1 cellular context compared by ENCODE assay signal in the genomic region with DNA sequence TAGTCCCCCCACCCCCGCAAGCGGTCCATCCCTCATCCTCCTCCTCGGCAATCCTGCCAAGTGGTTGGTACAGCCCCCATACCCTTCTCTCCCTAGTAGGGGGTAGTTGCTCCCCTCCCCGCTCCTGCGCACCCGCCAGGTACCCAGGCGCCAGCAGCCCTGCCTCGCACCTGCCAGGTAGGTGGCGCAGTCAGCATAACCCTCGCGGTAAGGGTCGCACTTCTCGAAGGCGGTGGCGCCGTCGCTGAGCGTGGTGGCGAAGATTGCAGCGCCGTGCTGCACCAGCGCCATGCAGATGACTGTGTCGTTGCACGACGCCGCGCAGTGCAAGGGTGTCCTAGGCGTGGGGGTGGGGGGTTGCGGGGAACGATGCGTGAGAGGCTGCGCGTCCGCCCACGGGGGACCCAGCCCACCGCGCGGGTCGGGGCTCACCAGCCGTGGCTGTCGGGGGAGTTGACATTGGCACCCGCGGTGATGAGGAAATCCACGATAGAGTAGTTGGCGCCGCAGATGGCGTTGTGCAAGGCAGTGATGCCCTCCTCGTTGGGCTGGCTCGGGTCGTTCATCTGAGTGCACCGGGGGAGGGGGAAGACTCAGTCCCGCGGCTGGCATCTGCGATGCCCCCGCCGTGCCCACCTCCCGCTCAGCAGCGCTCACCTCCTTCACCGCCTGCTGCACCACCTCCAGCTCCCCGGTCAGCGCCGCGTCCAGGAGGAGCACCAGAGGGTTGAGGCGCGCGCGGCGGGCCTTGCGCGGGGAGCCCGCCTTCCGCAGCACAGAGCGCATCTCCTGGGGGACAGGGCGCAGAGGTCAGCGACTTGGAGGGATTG.
TF ChIP-seq lines count a peak whose summit lies in the region.

No MANE protein-coding gene starts in this region.

TF ChIP-seq in WTC11, 78 proteins besides CTCF, POLR2A, EP300 and RAD21 (continued from another document and continues in another):
- no peak for TF ChIP-seq ZNF416 (CRISPR knock-in tag; IDR thresholded peaks at IDR 0.05)
- TF ChIP-seq MYBL2 (CRISPR knock-in tag; IDR thresholded peaks at IDR 0.05): peak; percentile 95
- TF ChIP-seq PRRX2 (CRISPR knock-in tag; IDR thresholded peaks at IDR 0.05): no peak
- TF ChIP-seq ZNF423 (CRISPR knock-in tag; IDR thresholded peaks at IDR 0.05): no peak
- no peak for TF ChIP-seq HMGA2 (CRISPR knock-in tag; IDR thresholded peaks at IDR 0.05)
- TF ChIP-seq SMAD3 (CRISPR knock-in tag; IDR thresholded peaks at IDR 0.05; ENCODE audit: borderline replicate concordance): peak; percentile 98
- TF ChIP-seq TP53 (CRISPR knock-in tag; IDR thresholded peaks at IDR 0.05): peak; percentile 97
- TF ChIP-seq ESRRA (CRISPR knock-in tag; IDR thresholded peaks at IDR 0.05; ENCODE audit: borderline replicate concordance): peak; percentile 95
- TF ChIP-seq FOXP1 (CRISPR knock-in tag; IDR thresholded peaks at IDR 0.05; ENCODE audit: borderline replicate concordance): peak; percentile 99
- TF ChIP-seq, protein P1, sequence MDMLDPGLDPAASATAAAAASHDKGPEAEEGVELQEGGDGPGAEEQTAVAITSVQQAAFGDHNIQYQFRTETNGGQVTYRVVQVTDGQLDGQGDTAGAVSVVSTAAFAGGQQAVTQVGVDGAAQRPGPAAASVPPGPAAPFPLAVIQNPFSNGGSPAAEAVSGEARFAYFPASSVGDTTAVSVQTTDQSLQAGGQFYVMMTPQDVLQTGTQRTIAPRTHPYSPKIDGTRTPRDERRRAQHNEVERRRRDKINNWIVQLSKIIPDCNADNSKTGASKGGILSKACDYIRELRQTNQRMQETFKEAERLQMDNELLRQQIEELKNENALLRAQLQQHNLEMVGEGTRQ (CRISPR knock-in tag; IDR thresholded peaks at IDR 0.05): 0 out of 2 replicates have a peak, but pooled peaks have one; percentile 20
- peak; percentile 76 for TF ChIP-seq NR2C2 (CRISPR knock-in tag; IDR thresholded peaks at IDR 0.05)
- peak; percentile 96 for TF ChIP-seq E2F4 (CRISPR knock-in tag; IDR thresholded peaks at IDR 0.05; ENCODE audit: borderline replicate concordance, low read depth)
- TF ChIP-seq RELA (CRISPR knock-in tag; IDR thresholded peaks at IDR 0.05; ENCODE audit: borderline replicate concordance): peak; percentile 93
- TF ChIP-seq KAT7 (CRISPR knock-in tag; IDR thresholded peaks at IDR 0.05; ENCODE audit: borderline replicate concordance): peak; percentile 93; the same call in 1 of the 2 replicates
- peak; percentile 99 for TF ChIP-seq FOXP4 (CRISPR knock-in tag; IDR thresholded peaks at IDR 0.05)
- TF ChIP-seq ZBTB43 (CRISPR knock-in tag; IDR thresholded peaks at IDR 0.05): peak; percentile 99
- peak; percentile 94 for TF ChIP-seq TEAD4 (CRISPR knock-in tag; IDR thresholded peaks at IDR 0.05)
- TF ChIP-seq TEAD1 (CRISPR knock-in tag; IDR thresholded peaks at IDR 0.05): peak; percentile 99
- 0 out of 2 replicates have a peak, but pooled peaks have one; percentile 80 for TF ChIP-seq FOXJ3 (CRISPR knock-in tag; IDR thresholded peaks at IDR 0.05; ENCODE audit: borderline replicate concordance)
- TF ChIP-seq, protein P2, sequence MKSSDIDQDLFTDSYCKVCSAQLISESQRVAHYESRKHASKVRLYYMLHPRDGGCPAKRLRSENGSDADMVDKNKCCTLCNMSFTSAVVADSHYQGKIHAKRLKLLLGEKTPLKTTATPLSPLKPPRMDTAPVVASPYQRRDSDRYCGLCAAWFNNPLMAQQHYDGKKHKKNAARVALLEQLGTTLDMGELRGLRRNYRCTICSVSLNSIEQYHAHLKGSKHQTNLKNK (CRISPR knock-in tag; IDR thresholded peaks at IDR 0.05): no peak
- TF ChIP-seq ELF4 (CRISPR knock-in tag; IDR thresholded peaks at IDR 0.05; ENCODE audit: low read depth): peak; percentile 67; the same call in 1 of the 2 replicates
- no peak for TF ChIP-seq MXD4 (CRISPR knock-in tag; IDR thresholded peaks at IDR 0.05; ENCODE audit: borderline replicate concordance)
- TF ChIP-seq ZNF281 (CRISPR knock-in tag; IDR thresholded peaks at IDR 0.05): peak; percentile 95
- TF ChIP-seq NR3C1 (CRISPR knock-in tag; conservative IDR thresholded peaks at IDR 0.05; ENCODE audit: low read depth): peak; percentile 75; the same call in 1 of the 2 replicates
- TF ChIP-seq ATF3 (CRISPR knock-in tag; conservative IDR thresholded peaks at IDR 0.05): peak; percentile 94
- TF ChIP-seq SMAD4 (CRISPR knock-in tag; IDR thresholded peaks at IDR 0.05): peak; percentile 91
- no peak for TF ChIP-seq CDX4 (CRISPR knock-in tag; IDR thresholded peaks at IDR 0.05; ENCODE audit: borderline replicate concordance)
- TF ChIP-seq, protein P3, sequence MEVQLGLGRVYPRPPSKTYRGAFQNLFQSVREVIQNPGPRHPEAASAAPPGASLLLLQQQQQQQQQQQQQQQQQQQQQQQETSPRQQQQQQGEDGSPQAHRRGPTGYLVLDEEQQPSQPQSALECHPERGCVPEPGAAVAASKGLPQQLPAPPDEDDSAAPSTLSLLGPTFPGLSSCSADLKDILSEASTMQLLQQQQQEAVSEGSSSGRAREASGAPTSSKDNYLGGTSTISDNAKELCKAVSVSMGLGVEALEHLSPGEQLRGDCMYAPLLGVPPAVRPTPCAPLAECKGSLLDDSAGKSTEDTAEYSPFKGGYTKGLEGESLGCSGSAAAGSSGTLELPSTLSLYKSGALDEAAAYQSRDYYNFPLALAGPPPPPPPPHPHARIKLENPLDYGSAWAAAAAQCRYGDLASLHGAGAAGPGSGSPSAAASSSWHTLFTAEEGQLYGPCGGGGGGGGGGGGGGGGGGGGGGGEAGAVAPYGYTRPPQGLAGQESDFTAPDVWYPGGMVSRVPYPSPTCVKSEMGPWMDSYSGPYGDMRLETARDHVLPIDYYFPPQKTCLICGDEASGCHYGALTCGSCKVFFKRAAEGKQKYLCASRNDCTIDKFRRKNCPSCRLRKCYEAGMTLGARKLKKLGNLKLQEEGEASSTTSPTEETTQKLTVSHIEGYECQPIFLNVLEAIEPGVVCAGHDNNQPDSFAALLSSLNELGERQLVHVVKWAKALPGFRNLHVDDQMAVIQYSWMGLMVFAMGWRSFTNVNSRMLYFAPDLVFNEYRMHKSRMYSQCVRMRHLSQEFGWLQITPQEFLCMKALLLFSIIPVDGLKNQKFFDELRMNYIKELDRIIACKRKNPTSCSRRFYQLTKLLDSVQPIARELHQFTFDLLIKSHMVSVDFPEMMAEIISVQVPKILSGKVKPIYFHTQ (CRISPR knock-in tag; IDR thresholded peaks at IDR 0.05): no peak
- TF ChIP-seq ZNF232 (CRISPR knock-in tag; IDR thresholded peaks at IDR 0.05): peak; percentile 98
- TF ChIP-seq ZNF671 (CRISPR knock-in tag; IDR thresholded peaks at IDR 0.05): no peak
- TF ChIP-seq, protein P4, sequence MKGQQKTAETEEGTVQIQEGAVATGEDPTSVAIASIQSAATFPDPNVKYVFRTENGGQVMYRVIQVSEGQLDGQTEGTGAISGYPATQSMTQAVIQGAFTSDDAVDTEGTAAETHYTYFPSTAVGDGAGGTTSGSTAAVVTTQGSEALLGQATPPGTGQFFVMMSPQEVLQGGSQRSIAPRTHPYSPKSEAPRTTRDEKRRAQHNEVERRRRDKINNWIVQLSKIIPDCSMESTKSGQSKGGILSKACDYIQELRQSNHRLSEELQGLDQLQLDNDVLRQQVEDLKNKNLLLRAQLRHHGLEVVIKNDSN (CRISPR knock-in tag; IDR thresholded peaks at IDR 0.05): peak; percentile 86
- TF ChIP-seq, protein P5, sequence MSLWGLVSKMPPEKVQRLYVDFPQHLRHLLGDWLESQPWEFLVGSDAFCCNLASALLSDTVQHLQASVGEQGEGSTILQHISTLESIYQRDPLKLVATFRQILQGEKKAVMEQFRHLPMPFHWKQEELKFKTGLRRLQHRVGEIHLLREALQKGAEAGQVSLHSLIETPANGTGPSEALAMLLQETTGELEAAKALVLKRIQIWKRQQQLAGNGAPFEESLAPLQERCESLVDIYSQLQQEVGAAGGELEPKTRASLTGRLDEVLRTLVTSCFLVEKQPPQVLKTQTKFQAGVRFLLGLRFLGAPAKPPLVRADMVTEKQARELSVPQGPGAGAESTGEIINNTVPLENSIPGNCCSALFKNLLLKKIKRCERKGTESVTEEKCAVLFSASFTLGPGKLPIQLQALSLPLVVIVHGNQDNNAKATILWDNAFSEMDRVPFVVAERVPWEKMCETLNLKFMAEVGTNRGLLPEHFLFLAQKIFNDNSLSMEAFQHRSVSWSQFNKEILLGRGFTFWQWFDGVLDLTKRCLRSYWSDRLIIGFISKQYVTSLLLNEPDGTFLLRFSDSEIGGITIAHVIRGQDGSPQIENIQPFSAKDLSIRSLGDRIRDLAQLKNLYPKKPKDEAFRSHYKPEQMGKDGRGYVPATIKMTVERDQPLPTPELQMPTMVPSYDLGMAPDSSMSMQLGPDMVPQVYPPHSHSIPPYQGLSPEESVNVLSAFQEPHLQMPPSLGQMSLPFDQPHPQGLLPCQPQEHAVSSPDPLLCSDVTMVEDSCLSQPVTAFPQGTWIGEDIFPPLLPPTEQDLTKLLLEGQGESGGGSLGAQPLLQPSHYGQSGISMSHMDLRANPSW (CRISPR knock-in tag; conservative IDR thresholded peaks at IDR 0.05; ENCODE audit: low read depth): no peak
- no peak for TF ChIP-seq SOX15 (CRISPR knock-in tag; IDR thresholded peaks at IDR 0.05)
- TF ChIP-seq, protein P6, sequence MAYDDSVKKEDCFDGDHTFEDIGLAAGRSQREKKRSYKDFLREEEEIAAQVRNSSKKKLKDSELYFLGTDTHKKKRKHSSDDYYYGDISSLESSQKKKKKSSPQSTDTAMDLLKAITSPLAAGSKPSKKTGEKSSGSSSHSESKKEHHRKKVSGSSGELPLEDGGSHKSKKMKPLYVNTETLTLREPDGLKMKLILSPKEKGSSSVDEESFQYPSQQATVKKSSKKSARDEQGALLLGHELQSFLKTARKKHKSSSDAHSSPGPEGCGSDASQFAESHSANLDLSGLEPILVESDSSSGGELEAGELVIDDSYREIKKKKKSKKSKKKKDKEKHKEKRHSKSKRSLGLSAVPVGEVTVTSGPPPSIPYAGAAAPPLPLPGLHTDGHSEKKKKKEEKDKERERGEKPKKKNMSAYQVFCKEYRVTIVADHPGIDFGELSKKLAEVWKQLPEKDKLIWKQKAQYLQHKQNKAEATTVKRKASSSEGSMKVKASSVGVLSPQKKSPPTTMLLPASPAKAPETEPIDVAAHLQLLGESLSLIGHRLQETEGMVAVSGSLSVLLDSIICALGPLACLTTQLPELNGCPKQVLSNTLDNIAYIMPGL (CRISPR knock-in tag; IDR thresholded peaks at IDR 0.05): peak; percentile 93
- TF ChIP-seq IRF2 (CRISPR knock-in tag; IDR thresholded peaks at IDR 0.05; ENCODE audit: borderline replicate concordance, low read depth): peak; percentile 93; the same call in 1 of the 2 replicates
- TF ChIP-seq ETV6 (CRISPR knock-in tag; IDR thresholded peaks at IDR 0.05): peak; percentile 94
